8 cellular contexts compared by ENCODE assay signal in genomic region chr1:53860967-53861411, GRCh38. TPM values are rescaled to one million over a fixed set of nuclear protein-coding genes. Genes with fewer than 3 reads are reported as not detected.
DNase-seq lines count a peak whose midpoint lies in the region; ATAC-seq and TF ChIP-seq lines count a peak whose summit lies in the region.

No MANE protein-coding gene starts in this region.

- ATAC-seq in HG03025 (IDR thresholded peaks at IDR 0.05; ENCODE audit: low FRiP score, unreplicated experiment) = no peak

- DNase-seq in activated CD8-positive, alpha-beta memory T cell treated with anti-CD3 and anti-CD28 coated beads for 24 hours = peak; percentile 60
- no peak for DNase-seq in activated CD8-positive, alpha-beta memory T cell treated with anti-CD3 and anti-CD28 coated beads, Interleukin-2, amount 50 U/mL, for 48 hours
- DNase-seq in SK-N-DZ (ENCODE audit: low spot score) (peak; percentile 40), amniotic epithelial cell (ENCODE audit: low read depth) (peak; percentile 59), hepatocyte (ENCODE audit: low spot score) (peak; percentile 82), spleen (no peak)

- H4K20me1 ChIP-seq in Loucy (ENCODE audit: insufficient read depth, low read length, poor library complexity, severe bottlenecking) (no peaks in the 10 kb centered on the region), hepatocyte (ENCODE audit: insufficient read depth, poor library complexity, severe bottlenecking) (no peaks in the 10 kb centered on the region)

- no peak overlapping the region for H3K4me2 ChIP-seq in Loucy (ENCODE audit: low read depth, low read length, poor library complexity, severe bottlenecking)
- H3K4me2 ChIP-seq in hepatocyte = no peak overlapping the region

- H3K36me3 ChIP-seq in Loucy (ENCODE audit: insufficient read depth, low read length) (peaks cover 8% of the 10 kb centered on the region; the same call in 1 of the 2 replicates), hepatocyte (replicated peaks; ENCODE audit: insufficient read depth, low read depth) (no peaks in the 10 kb centered on the region), spleen (peaks cover 0 to 90% (median 48%) of the 10 kb centered on the region in 6 donors)

- TF ChIP-seq CTCF in Loucy (conservative IDR thresholded peaks at IDR 0.05; ENCODE audit: low read length) = peak; percentile 97
- TF ChIP-seq CTCF in hepatocyte (IDR thresholded peaks at IDR 0.05; ENCODE audit: poor library complexity) = peak; percentile 82
- peak in 10 of 11 experiments; percentile 34 to 82 (median 68) for TF ChIP-seq CTCF in spleen (IDR thresholded peaks at IDR 0.05 in 8 of 11, conservative IDR thresholded peaks at IDR 0.05 in 3 of 11)

- H3K27ac ChIP-seq in hepatocyte (no peak overlapping the region), spleen (no peak overlapping the region)

- H3K4me1 ChIP-seq in Loucy (ENCODE audit: insufficient read depth, low read length, poor library complexity, severe bottlenecking) (no peaks in the 10 kb centered on the region), hepatocyte (ENCODE audit: insufficient read depth) (no peaks in the 10 kb centered on the region), spleen (peaks cover 0 to 20% (median 4%) of the 10 kb centered on the region in 6 donors)

- H3K9me3 ChIP-seq in Loucy (ENCODE audit: insufficient read depth, low read depth, low read length) = no peaks in the 10 kb centered on the region
- no peaks in the 10 kb centered on the region for H3K9me3 ChIP-seq in hepatocyte (ENCODE audit: low read depth)
- no peaks in the 10 kb centered on the region for H3K9me3 ChIP-seq in spleen

- intact Hi-C loops in spleen (cut with DNase I; ENCODE audit: low total_unique reads) = no loop called here

- H3K79me2 ChIP-seq in Loucy (ENCODE audit: insufficient read depth, low read length) (no peaks in the 10 kb centered on the region), hepatocyte (no peaks in the 10 kb centered on the region)

- no peaks in the 10 kb centered on the region for H3K9me2 ChIP-seq in Loucy (replicated peaks; ENCODE audit: low read depth, low read length)
- no peaks in the 10 kb centered on the region for H3K9me2 ChIP-seq in hepatocyte (replicated peaks; ENCODE audit: insufficient read depth)

- no peak for TF ChIP-seq POLR2A in spleen (IDR thresholded peaks at IDR 0.05)

- H3K27me3 ChIP-seq in Loucy (ENCODE audit: insufficient read depth, low read length, poor library complexity, severe bottlenecking) = no peaks in the 10 kb centered on the region
- no peaks in the 10 kb centered on the region for H3K27me3 ChIP-seq in hepatocyte
- no peaks in the 10 kb centered on the region for H3K27me3 ChIP-seq in spleen (replicated peaks in 1 of 7)

- no peaks in the 10 kb centered on the region for H3F3A ChIP-seq in Loucy (ENCODE audit: low read depth)

- H3K4me3 ChIP-seq in Loucy (ENCODE audit: low read length, poor library complexity, severe bottlenecking) (no peak overlapping the region), hepatocyte (no peak overlapping the region), spleen (no peak overlapping the region)

- H3K9ac ChIP-seq in Loucy (ENCODE audit: low read depth, low read length, poor library complexity, severe bottlenecking) = no peak overlapping the region

- H2AFZ ChIP-seq in Loucy (ENCODE audit: low read length) (no peak overlapping the region), hepatocyte (no peak overlapping the region)

RNA-seq across cellular contexts. Expression of gene NDC1, which starts 22.9 kb away (rescaled TPM):
- 46.5 and 49.9 TPM in 2 replicates for polyA plus RNA-seq in SK-N-DZ (2014; cell fraction: cytosol; rRNA removed)
- 25.2 and 26.7 TPM in 2 replicates for polyA plus RNA-seq in SK-N-DZ (2014; cell fraction: nucleus; rRNA removed)
- total RNA-seq in hepatocyte (18.1 and 23.1 TPM in 2 replicates), spleen (10 to 100 TPM in 3 of 7 donors, 1 to 10 TPM in 4; 8.0 to 18.2 (median 9.6) TPM)
- polyA plus RNA-seq in hepatocyte (5.4 and 7.8 TPM in 2 replicates), spleen (1 to 10 TPM; 5.2 to 6.8 (median 5.9) TPM)

RNA-seq across cellular contexts. Expression of gene YIPF1, which starts 28.6 kb away (rescaled TPM):
- polyA plus RNA-seq in SK-N-DZ (2014; cell fraction: cytosol; rRNA removed) = 17.3 and 17.4 TPM in 2 replicates
- 7.8 and 10.4 TPM in 2 replicates for polyA plus RNA-seq in SK-N-DZ (2014; cell fraction: nucleus; rRNA removed)
- 34.0 and 40.4 TPM in 2 replicates for total RNA-seq in hepatocyte
- polyA plus RNA-seq in hepatocyte = 27.7 and 29.6 TPM in 2 replicates
- 10 to 100 TPM; 19.5 to 39.7 (median 23.9) TPM for total RNA-seq in spleen
- polyA plus RNA-seq in spleen = 10 to 100 TPM; 15.2 to 19.8 (median 18.2) TPM

RNA-seq across cellular contexts. Expression of gene DIO1, which starts 33.0 kb away (rescaled TPM):
- polyA plus RNA-seq in SK-N-DZ (2014; cell fraction: cytosol; rRNA removed) = not detected in 2 replicates
- polyA plus RNA-seq in SK-N-DZ (2014; cell fraction: nucleus; rRNA removed) = not detected in 2 replicates
- 28.7 and 31.2 TPM in 2 replicates for total RNA-seq in hepatocyte
- 12.4 and 24.2 TPM in 2 replicates for polyA plus RNA-seq in hepatocyte
- 1 to 10 TPM in 1 of 7 donors, under 1 TPM in 3, not detected in 3; 0.17 to 1.6 (median 0.62) TPM for total RNA-seq in spleen
- under 1 TPM; 0.04 to 0.19 (median 0.09) TPM for polyA plus RNA-seq in spleen

Comparison
In these comparisons a context has a peak if more than half of its experiments do, and no peak if none do; other contexts are left out.
1. DNase-seq: peak in activated CD8-positive, alpha-beta memory T cell treated with anti-CD3 and anti-CD28 coated beads for 24 hours (single experiment), SK-N-DZ (single experiment), amniotic epithelial cell (single experiment) and hepatocyte (single experiment); none in activated CD8-positive, alpha-beta memory T cell treated with anti-CD3 and anti-CD28 coated beads, Interleukin-2, amount 50 U/mL, for 48 hours (single experiment) and spleen (single experiment).
2. RNA of gene DIO1, which starts 33.0 kb away (total RNA-seq): 28.7 to 31.2 TPM in hepatocyte; 0.17 to 1.6 TPM in spleen; every median in the first group is over 10 times any median in the second.
3. Peak in every context shown above with its lines, with median percentiles within 50 percentile points of each other: CTCF ChIP-seq.